3 cellular contexts compared by ENCODE assay signal in the genomic region with DNA sequence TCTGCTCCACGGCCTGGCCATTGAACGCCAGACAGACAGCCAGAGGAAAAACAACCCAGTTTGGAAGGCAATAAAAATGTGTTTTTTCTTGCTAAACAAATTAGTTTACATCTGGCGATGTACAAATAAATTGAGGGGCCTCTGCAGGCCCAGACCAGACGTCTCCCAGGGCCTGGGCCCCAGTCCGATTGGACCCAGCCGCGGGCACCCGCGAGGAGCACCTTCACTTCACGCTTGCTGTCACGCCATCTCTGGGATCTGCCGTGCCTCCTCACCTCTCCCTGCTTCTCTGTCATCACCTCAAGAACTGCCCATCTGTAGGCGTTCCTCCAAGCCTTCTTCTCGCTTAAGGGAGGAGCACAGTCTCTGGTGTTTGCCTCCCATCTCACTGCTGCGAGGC.
"Had no signal": no experiment of that assay in that cellular context is flagged by ENCODE, and none has a peak within 500 bp of the region (broad histone marks: within the 10 kb centered on the region; RNA-seq: fewer than 3 reads in every experiment).

No MANE protein-coding gene starts in this region.

- DNase-seq: GDM1, GF-D8 had no signal

- H3K4me3 ChIP-seq: GM12878 had no signal

- ATAC-seq: GM12878 had no signal
